Comparison of ENCODE assay signal across 2 cellular contexts in the genomic region with DNA sequence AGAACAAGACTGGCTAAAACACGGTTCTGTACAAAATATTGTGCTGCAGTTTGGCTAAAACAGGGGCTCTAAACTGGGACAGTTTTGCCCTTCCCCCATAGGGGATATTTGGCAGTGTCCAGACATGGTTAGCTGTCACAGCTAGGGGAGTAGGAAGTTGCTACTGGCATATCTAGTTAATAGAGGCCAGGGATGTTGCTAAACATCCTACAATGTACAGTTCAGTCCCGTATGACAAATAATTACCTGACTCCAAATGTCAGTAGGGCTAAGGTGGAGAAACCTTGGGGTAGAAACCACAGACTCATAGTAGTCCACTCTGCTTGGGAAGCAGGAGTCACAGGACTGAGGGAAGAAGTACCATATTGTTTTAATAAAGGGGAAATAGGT.
TF ChIP-seq lines count a peak whose summit lies in the region.

No MANE protein-coding gene starts in this region.

TF ChIP-seq in liver, 16 proteins besides CTCF, POLR2A, EP300 and RAD21:
- TF ChIP-seq, protein P1, sequence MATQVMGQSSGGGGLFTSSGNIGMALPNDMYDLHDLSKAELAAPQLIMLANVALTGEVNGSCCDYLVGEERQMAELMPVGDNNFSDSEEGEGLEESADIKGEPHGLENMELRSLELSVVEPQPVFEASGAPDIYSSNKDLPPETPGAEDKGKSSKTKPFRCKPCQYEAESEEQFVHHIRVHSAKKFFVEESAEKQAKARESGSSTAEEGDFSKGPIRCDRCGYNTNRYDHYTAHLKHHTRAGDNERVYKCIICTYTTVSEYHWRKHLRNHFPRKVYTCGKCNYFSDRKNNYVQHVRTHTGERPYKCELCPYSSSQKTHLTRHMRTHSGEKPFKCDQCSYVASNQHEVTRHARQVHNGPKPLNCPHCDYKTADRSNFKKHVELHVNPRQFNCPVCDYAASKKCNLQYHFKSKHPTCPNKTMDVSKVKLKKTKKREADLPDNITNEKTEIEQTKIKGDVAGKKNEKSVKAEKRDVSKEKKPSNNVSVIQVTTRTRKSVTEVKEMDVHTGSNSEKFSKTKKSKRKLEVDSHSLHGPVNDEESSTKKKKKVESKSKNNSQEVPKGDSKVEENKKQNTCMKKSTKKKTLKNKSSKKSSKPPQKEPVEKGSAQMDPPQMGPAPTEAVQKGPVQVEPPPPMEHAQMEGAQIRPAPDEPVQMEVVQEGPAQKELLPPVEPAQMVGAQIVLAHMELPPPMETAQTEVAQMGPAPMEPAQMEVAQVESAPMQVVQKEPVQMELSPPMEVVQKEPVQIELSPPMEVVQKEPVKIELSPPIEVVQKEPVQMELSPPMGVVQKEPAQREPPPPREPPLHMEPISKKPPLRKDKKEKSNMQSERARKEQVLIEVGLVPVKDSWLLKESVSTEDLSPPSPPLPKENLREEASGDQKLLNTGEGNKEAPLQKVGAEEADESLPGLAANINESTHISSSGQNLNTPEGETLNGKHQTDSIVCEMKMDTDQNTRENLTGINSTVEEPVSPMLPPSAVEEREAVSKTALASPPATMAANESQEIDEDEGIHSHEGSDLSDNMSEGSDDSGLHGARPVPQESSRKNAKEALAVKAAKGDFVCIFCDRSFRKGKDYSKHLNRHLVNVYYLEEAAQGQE (IDR thresholded peaks at IDR 0.05) = no peak
- peak; percentile 16 for TF ChIP-seq SP1 (IDR thresholded peaks at IDR 0.05)
- peak in 1 of 2 donors; percentile 16 for TF ChIP-seq HNF4A (conservative IDR thresholded peaks at IDR 0.05)
- TF ChIP-seq YY1 (IDR thresholded peaks at IDR 0.05) = no peak

TF ChIP-seq in HepG2, 621 proteins besides CTCF, POLR2A, EP300 and RAD21:
- TF ChIP-seq LCORL (IDR thresholded peaks at IDR 0.05) (no peak), LCORL (CRISPR knock-in tag; IDR thresholded peaks at IDR 0.05) (no peak), ZNF790 (CRISPR knock-in tag; IDR thresholded peaks at IDR 0.05; ENCODE audit: borderline replicate concordance) (no peak), ZNF484 (CRISPR knock-in tag; IDR thresholded peaks at IDR 0.05; ENCODE audit: borderline replicate concordance, low read depth) (no peak), RXRB (CRISPR knock-in tag; IDR thresholded peaks at IDR 0.05; ENCODE audit: borderline replicate concordance) (no peak), HDAC6 (IDR thresholded peaks at IDR 0.05; ENCODE audit: low read depth, low read length) (no peak), YY1 (IDR thresholded peaks at IDR 0.05; ENCODE audit: insufficient read depth, insufficient replicate concordance, low read depth, low read length) (no peak), RORA (CRISPR knock-in tag; IDR thresholded peaks at IDR 0.05) (no peak), HNRNPLL (IDR thresholded peaks at IDR 0.05; ENCODE audit: low read depth, low read length, poor library complexity, severe bottlenecking) (no peak)
- TF ChIP-seq, protein P2, sequence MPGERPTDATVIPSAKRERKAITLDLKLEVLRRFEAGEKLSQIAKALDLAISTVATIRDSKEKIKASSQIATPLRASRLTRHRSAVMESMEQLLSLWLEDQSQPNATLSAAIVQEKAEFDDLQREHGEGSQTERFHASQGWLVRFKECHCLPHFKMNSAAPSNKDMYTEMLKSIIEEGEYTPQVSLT (CRISPR knock-in tag; IDR thresholded peaks at IDR 0.05; ENCODE audit: borderline replicate concordance, low read depth) = no peak
- TF ChIP-seq, protein P3, sequence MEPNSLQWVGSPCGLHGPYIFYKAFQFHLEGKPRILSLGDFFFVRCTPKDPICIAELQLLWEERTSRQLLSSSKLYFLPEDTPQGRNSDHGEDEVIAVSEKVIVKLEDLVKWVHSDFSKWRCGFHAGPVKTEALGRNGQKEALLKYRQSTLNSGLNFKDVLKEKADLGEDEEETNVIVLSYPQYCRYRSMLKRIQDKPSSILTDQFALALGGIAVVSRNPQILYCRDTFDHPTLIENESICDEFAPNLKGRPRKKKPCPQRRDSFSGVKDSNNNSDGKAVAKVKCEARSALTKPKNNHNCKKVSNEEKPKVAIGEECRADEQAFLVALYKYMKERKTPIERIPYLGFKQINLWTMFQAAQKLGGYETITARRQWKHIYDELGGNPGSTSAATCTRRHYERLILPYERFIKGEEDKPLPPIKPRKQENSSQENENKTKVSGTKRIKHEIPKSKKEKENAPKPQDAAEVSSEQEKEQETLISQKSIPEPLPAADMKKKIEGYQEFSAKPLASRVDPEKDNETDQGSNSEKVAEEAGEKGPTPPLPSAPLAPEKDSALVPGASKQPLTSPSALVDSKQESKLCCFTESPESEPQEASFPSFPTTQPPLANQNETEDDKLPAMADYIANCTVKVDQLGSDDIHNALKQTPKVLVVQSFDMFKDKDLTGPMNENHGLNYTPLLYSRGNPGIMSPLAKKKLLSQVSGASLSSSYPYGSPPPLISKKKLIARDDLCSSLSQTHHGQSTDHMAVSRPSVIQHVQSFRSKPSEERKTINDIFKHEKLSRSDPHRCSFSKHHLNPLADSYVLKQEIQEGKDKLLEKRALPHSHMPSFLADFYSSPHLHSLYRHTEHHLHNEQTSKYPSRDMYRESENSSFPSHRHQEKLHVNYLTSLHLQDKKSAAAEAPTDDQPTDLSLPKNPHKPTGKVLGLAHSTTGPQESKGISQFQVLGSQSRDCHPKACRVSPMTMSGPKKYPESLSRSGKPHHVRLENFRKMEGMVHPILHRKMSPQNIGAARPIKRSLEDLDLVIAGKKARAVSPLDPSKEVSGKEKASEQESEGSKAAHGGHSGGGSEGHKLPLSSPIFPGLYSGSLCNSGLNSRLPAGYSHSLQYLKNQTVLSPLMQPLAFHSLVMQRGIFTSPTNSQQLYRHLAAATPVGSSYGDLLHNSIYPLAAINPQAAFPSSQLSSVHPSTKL (CRISPR knock-in tag; IDR thresholded peaks at IDR 0.05) = no peak
- TF ChIP-seq, protein P4, sequence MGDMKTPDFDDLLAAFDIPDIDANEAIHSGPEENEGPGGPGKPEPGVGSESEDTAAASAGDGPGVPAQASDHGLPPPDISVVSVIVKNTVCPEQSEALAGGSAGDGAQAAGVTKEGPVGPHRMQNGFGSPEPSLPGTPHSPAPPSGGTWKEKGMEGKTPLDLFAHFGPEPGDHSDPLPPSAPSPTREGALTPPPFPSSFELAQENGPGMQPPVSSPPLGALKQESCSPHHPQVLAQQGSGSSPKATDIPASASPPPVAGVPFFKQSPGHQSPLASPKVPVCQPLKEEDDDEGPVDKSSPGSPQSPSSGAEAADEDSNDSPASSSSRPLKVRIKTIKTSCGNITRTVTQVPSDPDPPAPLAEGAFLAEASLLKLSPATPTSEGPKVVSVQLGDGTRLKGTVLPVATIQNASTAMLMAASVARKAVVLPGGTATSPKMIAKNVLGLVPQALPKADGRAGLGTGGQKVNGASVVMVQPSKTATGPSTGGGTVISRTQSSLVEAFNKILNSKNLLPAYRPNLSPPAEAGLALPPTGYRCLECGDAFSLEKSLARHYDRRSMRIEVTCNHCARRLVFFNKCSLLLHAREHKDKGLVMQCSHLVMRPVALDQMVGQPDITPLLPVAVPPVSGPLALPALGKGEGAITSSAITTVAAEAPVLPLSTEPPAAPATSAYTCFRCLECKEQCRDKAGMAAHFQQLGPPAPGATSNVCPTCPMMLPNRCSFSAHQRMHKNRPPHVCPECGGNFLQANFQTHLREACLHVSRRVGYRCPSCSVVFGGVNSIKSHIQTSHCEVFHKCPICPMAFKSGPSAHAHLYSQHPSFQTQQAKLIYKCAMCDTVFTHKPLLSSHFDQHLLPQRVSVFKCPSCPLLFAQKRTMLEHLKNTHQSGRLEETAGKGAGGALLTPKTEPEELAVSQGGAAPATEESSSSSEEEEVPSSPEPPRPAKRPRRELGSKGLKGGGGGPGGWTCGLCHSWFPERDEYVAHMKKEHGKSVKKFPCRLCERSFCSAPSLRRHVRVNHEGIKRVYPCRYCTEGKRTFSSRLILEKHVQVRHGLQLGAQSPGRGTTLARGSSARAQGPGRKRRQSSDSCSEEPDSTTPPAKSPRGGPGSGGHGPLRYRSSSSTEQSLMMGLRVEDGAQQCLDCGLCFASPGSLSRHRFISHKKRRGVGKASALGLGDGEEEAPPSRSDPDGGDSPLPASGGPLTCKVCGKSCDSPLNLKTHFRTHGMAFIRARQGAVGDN (CRISPR knock-in tag; IDR thresholded peaks at IDR 0.05) = no peak
- TF ChIP-seq, protein P5, sequence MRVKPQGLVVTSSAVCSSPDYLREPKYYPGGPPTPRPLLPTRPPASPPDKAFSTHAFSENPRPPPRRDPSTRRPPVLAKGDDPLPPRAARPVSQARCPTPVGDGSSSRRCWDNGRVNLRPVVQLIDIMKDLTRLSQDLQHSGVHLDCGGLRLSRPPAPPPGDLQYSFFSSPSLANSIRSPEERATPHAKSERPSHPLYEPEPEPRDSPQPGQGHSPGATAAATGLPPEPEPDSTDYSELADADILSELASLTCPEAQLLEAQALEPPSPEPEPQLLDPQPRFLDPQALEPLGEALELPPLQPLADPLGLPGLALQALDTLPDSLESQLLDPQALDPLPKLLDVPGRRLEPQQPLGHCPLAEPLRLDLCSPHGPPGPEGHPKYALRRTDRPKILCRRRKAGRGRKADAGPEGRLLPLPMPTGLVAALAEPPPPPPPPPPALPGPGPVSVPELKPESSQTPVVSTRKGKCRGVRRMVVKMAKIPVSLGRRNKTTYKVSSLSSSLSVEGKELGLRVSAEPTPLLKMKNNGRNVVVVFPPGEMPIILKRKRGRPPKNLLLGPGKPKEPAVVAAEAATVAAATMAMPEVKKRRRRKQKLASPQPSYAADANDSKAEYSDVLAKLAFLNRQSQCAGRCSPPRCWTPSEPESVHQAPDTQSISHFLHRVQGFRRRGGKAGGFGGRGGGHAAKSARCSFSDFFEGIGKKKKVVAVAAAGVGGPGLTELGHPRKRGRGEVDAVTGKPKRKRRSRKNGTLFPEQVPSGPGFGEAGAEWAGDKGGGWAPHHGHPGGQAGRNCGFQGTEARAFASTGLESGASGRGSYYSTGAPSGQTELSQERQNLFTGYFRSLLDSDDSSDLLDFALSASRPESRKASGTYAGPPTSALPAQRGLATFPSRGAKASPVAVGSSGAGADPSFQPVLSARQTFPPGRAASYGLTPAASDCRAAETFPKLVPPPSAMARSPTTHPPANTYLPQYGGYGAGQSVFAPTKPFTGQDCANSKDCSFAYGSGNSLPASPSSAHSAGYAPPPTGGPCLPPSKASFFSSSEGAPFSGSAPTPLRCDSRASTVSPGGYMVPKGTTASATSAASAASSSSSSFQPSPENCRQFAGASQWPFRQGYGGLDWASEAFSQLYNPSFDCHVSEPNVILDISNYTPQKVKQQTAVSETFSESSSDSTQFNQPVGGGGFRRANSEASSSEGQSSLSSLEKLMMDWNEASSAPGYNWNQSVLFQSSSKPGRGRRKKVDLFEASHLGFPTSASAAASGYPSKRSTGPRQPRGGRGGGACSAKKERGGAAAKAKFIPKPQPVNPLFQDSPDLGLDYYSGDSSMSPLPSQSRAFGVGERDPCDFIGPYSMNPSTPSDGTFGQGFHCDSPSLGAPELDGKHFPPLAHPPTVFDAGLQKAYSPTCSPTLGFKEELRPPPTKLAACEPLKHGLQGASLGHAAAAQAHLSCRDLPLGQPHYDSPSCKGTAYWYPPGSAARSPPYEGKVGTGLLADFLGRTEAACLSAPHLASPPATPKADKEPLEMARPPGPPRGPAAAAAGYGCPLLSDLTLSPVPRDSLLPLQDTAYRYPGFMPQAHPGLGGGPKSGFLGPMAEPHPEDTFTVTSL (CRISPR knock-in tag; IDR thresholded peaks at IDR 0.05; ENCODE audit: borderline replicate concordance) = no peak
